22 cellular contexts compared by ENCODE assay signal in genomic region chr6:121612916-121613315, GRCh38.
"Had no signal": no experiment of that assay in that cellular context is flagged by ENCODE, and none has a peak within 500 bp of the region (broad histone marks: within the 10 kb centered on the region; RNA-seq: fewer than 3 reads in every experiment).

No MANE protein-coding gene starts in this region.

- H3K27ac ChIP-seq: gastrocnemius medialis, heart right ventricle, left ventricle myocardium inferior, lower lobe of right lung, spleen, stomach had no signal

- H3K9me3 ChIP-seq: gastrocnemius medialis, heart right ventricle, left ventricle myocardium inferior, lower lobe of right lung, spleen, stomach had no signal

- H3K36me3 ChIP-seq: gastrocnemius medialis, heart right ventricle, left ventricle myocardium inferior, lower lobe of right lung, spleen, stomach had no signal

- H3K27ac Mint-ChIP-seq: naive B cell, type B pancreatic cell had no signal

- H3K4me3 ChIP-seq: gastrocnemius medialis, heart right ventricle, left ventricle myocardium inferior, lower lobe of right lung, spleen, stomach had no signal

- DNase-seq: dermis blood vessel endothelial cell; erythroblast; gastrocnemius medialis; heart right ventricle; kidney; left cardiac atrium; left ventricle myocardium inferior; lower lobe of right lung; mesenchymal stem cell; midbrain; naive B cell; occipital lobe; spleen; stimulated activated CD4-positive, alpha-beta T cell treated with anti-CD3 and anti-CD28 coated beads, Interleukin-15, amount 100 ng/mL, for 24 hours; stimulated activated CD4-positive, alpha-beta T cell treated with anti-CD3 and anti-CD28 coated beads, Interleukin-2, amount 100 ng/mL, for 24 hours; stimulated activated CD4-positive, alpha-beta T cell treated with anti-CD3 and anti-CD28 coated beads, Interleukin-4, amount 100 ng/mL, for 4 hours; stimulated activated naive CD4-positive, alpha-beta T cell; stomach; substantia nigra had no signal

- H3K9me3 Mint-ChIP-seq: nephron, type B pancreatic cell had no signal

- H3K27me3 ChIP-seq: gastrocnemius medialis, heart right ventricle, spleen, stomach had no signal

- H3K4me1 Mint-ChIP-seq: naive B cell had no signal

- H3K4me3 Mint-ChIP-seq: naive B cell, type B pancreatic cell had no signal

- H3K4me1 ChIP-seq: gastrocnemius medialis, heart right ventricle, left ventricle myocardium inferior, lower lobe of right lung, spleen, stomach had no signal

- H3K36me3 Mint-ChIP-seq: naive B cell, type B pancreatic cell had no signal

- ATAC-seq: gastrocnemius medialis, heart right ventricle, left cardiac atrium, lower lobe of right lung, sciatic nerve had no signal
